ENCODE assay signal across 19 cellular contexts in genomic region chr16:79329967-79330366, GRCh38.
DNase-seq lines count a peak whose midpoint lies in the region; ATAC-seq and TF ChIP-seq lines count a peak whose summit lies in the region.
"Had no signal": no experiment of that assay in that cellular context is flagged by ENCODE, and none has a peak within 500 bp of the region (broad histone marks: within the 10 kb centered on the region; RNA-seq: fewer than 3 reads in every experiment).

No MANE protein-coding gene starts in this region.

- DNase-seq in HuH-7 (ENCODE audit: low spot score) (peak; percentile 50), hepatocyte (ENCODE audit: low spot score) (no peak), mucosa of descending colon (peak in 1 of 3 donors; percentile 33), NCI-H2081 (lab: John Stamatoyannopoulos, UW) (no peak)
- DNase-seq in stimulated activated CD4-positive, alpha-beta T cell treated with anti-CD3 and anti-CD28 coated beads, Interleukin-2, amount 100 ng/mL, for 48 hours = no peak
- DNase-seq in activated CD4-positive, alpha-beta T cell treated with anti-CD3 and anti-CD28 coated beads for 36 hours = no peak
- DNase-seq in activated T-helper 2 cell treated with anti-CD3 and anti-CD28 coated beads, Interferon-gamma antibody, Interleukin-2, Interleukin-4, amounts not matched to agents 10 μg/mL and 5 μg/mL and 100 μg/mL, durations not matched to agents 14 hours and 24 hours and 36 hours (ENCODE audit: low spot score) = no peak
- DNase-seq: AML-193; CD8-positive, alpha-beta T cell; DMS 273 treated with DMSO at 0.1 percent for 48 hours; DMS53; DND-41; EL had no signal

- no peak overlapping the region for H2AFZ ChIP-seq in hepatocyte

- POLR2A ChIA-PET in activated CD4-positive, alpha-beta T cell treated with anti-CD3 and anti-CD28 coated beads for 36 hours (lab: Charles Lee) = no interaction called here

- H3K9ac ChIP-seq in BLaER1 treated with 17β-estradiol and CSF1 and Interleukin-3, amounts not matched to agents 10 nM and 100 nM = peak overlapping the region in 8 of 11 experiments; percentile 62 to 79 (median 74); a peak in 14 of 22 replicates

- peak overlapping the region in 10 of 11 experiments; percentile 20 to 94 (median 86); a peak in 19 of 22 replicates for H3K27ac ChIP-seq in BLaER1 treated with 17β-estradiol and CSF1 and Interleukin-3, amounts not matched to agents 10 nM and 100 nM
- peak overlapping the region; percentile 68 for H3K27ac ChIP-seq in hepatocyte
- H3K27ac ChIP-seq: 22Rv1, A549 had no signal

- H3K27me3 Mint-ChIP-seq in activated CD4-positive, alpha-beta T cell treated with anti-CD3 and anti-CD28 coated beads for 36 hours = peaks cover 15% of the 10 kb centered on the region
- no peaks in the 10 kb centered on the region for H3K27me3 Mint-ChIP-seq in activated T-helper 2 cell treated with anti-CD3 and anti-CD28 coated beads, Interferon-gamma antibody, Interleukin-2, Interleukin-4, amounts not matched to agents 10 μg/mL and 5 μg/mL and 100 μg/mL, durations not matched to agents 14 hours and 24 hours and 36 hours (ENCODE audit: low read depth)

- no peaks in the 10 kb centered on the region for H3K36me3 Mint-ChIP-seq in activated CD4-positive, alpha-beta T cell treated with anti-CD3 and anti-CD28 coated beads for 36 hours (ENCODE audit: low read depth)
- H3K36me3 Mint-ChIP-seq in activated T-helper 2 cell treated with anti-CD3 and anti-CD28 coated beads, Interferon-gamma antibody, Interleukin-2, Interleukin-4, amounts not matched to agents 10 μg/mL and 5 μg/mL and 100 μg/mL, durations not matched to agents 14 hours and 24 hours and 36 hours (ENCODE audit: low read depth) = no peaks in the 10 kb centered on the region
- H3K36me3 Mint-ChIP-seq: CD8-positive, alpha-beta T cell; IgD-negative memory B cell had no signal

- no peaks in the 10 kb centered on the region for H3K9me3 Mint-ChIP-seq in activated CD4-positive, alpha-beta T cell treated with anti-CD3 and anti-CD28 coated beads for 36 hours (ENCODE audit: low read depth)
- H3K9me3 Mint-ChIP-seq in activated T-helper 2 cell treated with anti-CD3 and anti-CD28 coated beads, Interferon-gamma antibody, Interleukin-2, Interleukin-4, amounts not matched to agents 10 μg/mL and 5 μg/mL and 100 μg/mL, durations not matched to agents 14 hours and 24 hours and 36 hours = no peaks in the 10 kb centered on the region
- H3K9me3 Mint-ChIP-seq: CD8-positive, alpha-beta T cell; IgD-negative memory B cell had no signal

- peak; percentile 80 for ATAC-seq in mucosa of descending colon
- ATAC-seq in activated CD4-positive, alpha-beta T cell treated with anti-CD3 and anti-CD28 coated beads for 36 hours = no peak
- ATAC-seq: A549; CD8-positive, alpha-beta T cell; GM12878 had no signal

- no peaks in the 10 kb centered on the region for H3K9me3 ChIP-seq in BLaER1 treated with 17β-estradiol and CSF1 and Interleukin-3, amounts not matched to agents 10 nM and 100 nM (replicated peaks in 1 of 11)
- H3K9me3 ChIP-seq in hepatocyte (ENCODE audit: low read depth) (no peaks in the 10 kb centered on the region), mucosa of descending colon (no peaks in the 10 kb centered on the region)
- H3K9me3 ChIP-seq: A549, HAP-1 had no signal

- no peaks in the 10 kb centered on the region for H3K9me2 ChIP-seq in hepatocyte (replicated peaks; ENCODE audit: insufficient read depth)

- peak overlapping the region in 8 of 11 experiments; percentile 77 to 92 (median 88); a peak in 17 of 22 replicates for H3K4me2 ChIP-seq in BLaER1 treated with 17β-estradiol and CSF1 and Interleukin-3, amounts not matched to agents 10 nM and 100 nM
- peak overlapping the region; percentile 26 for H3K4me2 ChIP-seq in hepatocyte
- H3K4me2 ChIP-seq: A549 had no signal

- intact Hi-C loops in mucosa of descending colon (cut with DNase I, micrococcal nuclease) = no loop called here
- intact Hi-C loops in activated CD4-positive, alpha-beta T cell treated with anti-CD3 and anti-CD28 coated beads for 36 hours (cut with DNase I, micrococcal nuclease) = no loop called here
- intact Hi-C loops in activated T-helper 2 cell treated with anti-CD3 and anti-CD28 coated beads, Interferon-gamma antibody, Interleukin-2, Interleukin-4, amounts not matched to agents 10 μg/mL and 5 μg/mL and 100 μg/mL, durations not matched to agents 14 hours and 24 hours and 36 hours (cut with micrococcal nuclease) = no loop called here

- WGBS in hepatocyte (ENCODE audit: low lambda C conversion rate, missing lambda C conversion rate) = 39% methylated on average over 4 of the region's 4 CpGs

- H3K4me1 ChIP-seq in BLaER1 treated with 17β-estradiol and CSF1 and Interleukin-3, amounts not matched to agents 10 nM and 100 nM = peaks cover 14 to 84% (median 57%) of the 10 kb centered on the region in 10 experiments
- H3K4me1 ChIP-seq in hepatocyte (ENCODE audit: insufficient read depth) (peaks cover 16% of the 10 kb centered on the region), mucosa of descending colon (ENCODE audit: low read depth) (peaks cover 16% of the 10 kb centered on the region)
- H3K4me1 ChIP-seq: A549, HAP-1 had no signal

- H4K20me1 ChIP-seq in BLaER1 treated with 17β-estradiol and CSF1 and Interleukin-3, amounts not matched to agents 10 nM and 100 nM = no peaks in the 10 kb centered on the region
- H4K20me1 ChIP-seq in hepatocyte (ENCODE audit: insufficient read depth, poor library complexity, severe bottlenecking) = no peaks in the 10 kb centered on the region

- TF ChIP-seq CTCF in hepatocyte (IDR thresholded peaks at IDR 0.05; ENCODE audit: poor library complexity) (no peak), mucosa of descending colon (IDR thresholded peaks at IDR 0.05) (no peak)

- no peak overlapping the region for H3K4me3 ChIP-seq in BLaER1 treated with 17β-estradiol and CSF1 and Interleukin-3, amounts not matched to agents 10 nM and 100 nM
- H3K4me3 ChIP-seq in hepatocyte (no peak overlapping the region), mucosa of descending colon (no peak overlapping the region)
- H3K4me3 ChIP-seq: A549, GM12878, HAP-1 had no signal

- peaks cover 14% of the 10 kb centered on the region for H3K4me1 Mint-ChIP-seq in activated CD4-positive, alpha-beta T cell treated with anti-CD3 and anti-CD28 coated beads for 36 hours
- H3K4me1 Mint-ChIP-seq in activated T-helper 2 cell treated with anti-CD3 and anti-CD28 coated beads, Interferon-gamma antibody, Interleukin-2, Interleukin-4, amounts not matched to agents 10 μg/mL and 5 μg/mL and 100 μg/mL, durations not matched to agents 14 hours and 24 hours and 36 hours (ENCODE audit: low read depth) = peaks cover 15% of the 10 kb centered on the region

- no peak overlapping the region for H3K27ac Mint-ChIP-seq in activated CD4-positive, alpha-beta T cell treated with anti-CD3 and anti-CD28 coated beads for 36 hours
- no peak overlapping the region for H3K27ac Mint-ChIP-seq in activated T-helper 2 cell treated with anti-CD3 and anti-CD28 coated beads, Interferon-gamma antibody, Interleukin-2, Interleukin-4, amounts not matched to agents 10 μg/mL and 5 μg/mL and 100 μg/mL, durations not matched to agents 14 hours and 24 hours and 36 hours
- H3K27ac Mint-ChIP-seq: CD8-positive, alpha-beta T cell; IgD-negative memory B cell had no signal

- H3K36me3 ChIP-seq in BLaER1 treated with 17β-estradiol and CSF1 and Interleukin-3, amounts not matched to agents 10 nM and 100 nM = no peaks in the 10 kb centered on the region
- no peaks in the 10 kb centered on the region for H3K36me3 ChIP-seq in hepatocyte (replicated peaks; ENCODE audit: insufficient read depth, low read depth)
- no peaks in the 10 kb centered on the region for H3K36me3 ChIP-seq in mucosa of descending colon (ENCODE audit: low read depth)
- H3K36me3 ChIP-seq: HAP-1 had no signal

- CTCF ChIA-PET in activated CD4-positive, alpha-beta T cell treated with anti-CD3 and anti-CD28 coated beads for 36 hours (lab: Charles Lee) = interaction anchor here (0.5 kb wide), 2 partner anchors 282 to 387 kb away, joined by 3 to 5 read pairs; no protein-coding TSS in a partner anchor

- no peaks in the 10 kb centered on the region for H3K79me2 ChIP-seq in hepatocyte

- no peak overlapping the region for H3K4me3 Mint-ChIP-seq in activated CD4-positive, alpha-beta T cell treated with anti-CD3 and anti-CD28 coated beads for 36 hours
- no peak overlapping the region for H3K4me3 Mint-ChIP-seq in activated T-helper 2 cell treated with anti-CD3 and anti-CD28 coated beads, Interferon-gamma antibody, Interleukin-2, Interleukin-4, amounts not matched to agents 10 μg/mL and 5 μg/mL and 100 μg/mL, durations not matched to agents 14 hours and 24 hours and 36 hours (ENCODE audit: low read depth)
- H3K4me3 Mint-ChIP-seq: CD8-positive, alpha-beta T cell; IgD-negative memory B cell had no signal

- no peaks in the 10 kb centered on the region for H3K27me3 ChIP-seq in BLaER1 treated with 17β-estradiol and CSF1 and Interleukin-3, amounts not matched to agents 10 nM and 100 nM
- no peaks in the 10 kb centered on the region for H3K27me3 ChIP-seq in hepatocyte
